Comparison of ENCODE assay signal across 10 cellular contexts in the genomic region with DNA sequence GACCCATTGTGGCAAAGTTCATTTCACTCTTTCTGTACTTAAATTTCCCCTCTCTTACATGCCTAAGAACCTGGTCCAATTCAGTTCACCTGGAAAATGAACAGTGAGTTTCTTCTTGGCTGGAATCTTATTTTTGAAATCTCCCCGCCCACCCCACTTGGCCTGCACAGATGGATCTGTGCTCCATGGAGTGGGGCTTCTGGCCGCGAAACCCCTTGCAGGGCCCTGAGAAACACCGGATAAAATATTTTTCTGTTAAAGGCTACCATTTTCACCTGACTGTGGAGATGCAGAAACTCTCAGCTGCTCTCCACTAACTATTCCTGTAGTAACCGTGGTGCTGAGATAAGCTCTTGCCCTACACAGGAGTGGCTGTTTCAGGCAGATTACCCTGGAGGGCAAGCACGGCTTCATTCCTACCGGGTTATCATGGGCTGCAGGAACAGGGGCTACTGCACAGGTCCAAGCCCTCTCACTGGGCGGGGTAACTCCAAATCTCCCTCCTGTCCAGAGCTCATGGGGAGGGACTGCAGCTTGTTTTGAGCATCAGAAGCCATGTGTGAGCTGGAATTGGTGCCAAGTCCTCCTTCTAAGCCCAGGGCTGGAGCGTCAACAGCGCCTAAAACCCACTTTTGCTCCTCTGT.
DNase-seq lines count a peak whose midpoint lies in the region; ATAC-seq and TF ChIP-seq lines count a peak whose summit lies in the region.
"Had no signal": no experiment of that assay in that cellular context is flagged by ENCODE, and none has a peak within 500 bp of the region (broad histone marks: within the 10 kb centered on the region; RNA-seq: fewer than 3 reads in every experiment).

No MANE protein-coding gene starts in this region.

- DNase-seq in caudate nucleus (lab: John Stamatoyannopoulos, UW) (no peak), NCI-H2107 (lab: John Stamatoyannopoulos, UW) (no peak), EL (no peak), GM10248 (ENCODE audit: extremely low spot score) (no peak)
- DNase-seq: activated naive CD4-positive, alpha-beta T cell; stimulated activated CD4-positive, alpha-beta T cell treated with anti-CD3 and anti-CD28 coated beads, Interleukin-4, amount 100 ng/mL, for 4 hours had no signal

- H3K4me3 ChIP-seq in HUES6 (ENCODE audit: low read depth, low read length) = peak overlapping the region; percentile 56; the same call in 1 of the 2 replicates
- peak overlapping the region; percentile 81 for H3K4me3 ChIP-seq in iPS-20b (ENCODE audit: low read length)
- H3K4me3 ChIP-seq in stomach smooth muscle (ENCODE audit: low read length in 2 of 2) = peak overlapping the region; percentile 84 to 89

- CTCF ChIA-PET in GM10248 (lab: Yijun Ruan, JAX) = interaction anchor here (1.1 to 2.9 kb wide), 5 partner anchors 9 to 47 kb away, joined by 3 to 21 read pairs (median 4); no protein-coding TSS in a partner anchor

- ATAC-seq in activated CD4-positive, CD25-positive, alpha-beta regulatory T cell treated with anti-CD3 and anti-CD28 coated beads, Interleukin-2, amount 50 U/mL, for 24 hours = no peak

- H3K9ac ChIP-seq in HUES6 (ENCODE audit: low read length) (no peak overlapping the region), iPS-20b (ENCODE audit: low read depth, low read length) (peak overlapping the region; percentile 79; the same call in 1 of the 2 replicates), stomach smooth muscle (ENCODE audit: low read length in 2 of 2) (no peak overlapping the region)

- peaks cover 47% of the 10 kb centered on the region for H3K4me1 ChIP-seq in HUES6 (ENCODE audit: control insufficient read depth, insufficient read depth, low read length)
- peaks cover 30% of the 10 kb centered on the region for H3K4me1 ChIP-seq in iPS-20b (ENCODE audit: insufficient read depth, low read length)
- H3K4me1 ChIP-seq in stomach smooth muscle (ENCODE audit: control insufficient read depth, insufficient read depth, low read length) = peaks cover 60% of the 10 kb centered on the region

- no peaks in the 10 kb centered on the region for H3K9me3 ChIP-seq in HUES6 (ENCODE audit: control insufficient read depth, insufficient read depth, low read depth, low read length)
- H3K9me3 ChIP-seq in iPS-20b (ENCODE audit: insufficient read depth, low read depth, low read length) = no peaks in the 10 kb centered on the region
- no peaks in the 10 kb centered on the region for H3K9me3 ChIP-seq in stomach smooth muscle (ENCODE audit: control insufficient read depth in 2 of 2, low read length in 2 of 2)

- 0 out of 2 replicates have a peak, but pooled peaks cover 5% of the 10 kb centered on the region for H3K36me3 ChIP-seq in HUES6 (ENCODE audit: control insufficient read depth, insufficient read depth, low read length)
- H3K36me3 ChIP-seq in iPS-20b (ENCODE audit: insufficient read depth, low read depth, low read length) = peaks cover 16% of the 10 kb centered on the region; the same call in 1 of the 2 replicates
- peaks cover 7 to 8% of the 10 kb centered on the region in 2 donors for H3K36me3 ChIP-seq in stomach smooth muscle (ENCODE audit: control insufficient read depth in 2 of 2, insufficient read depth in 2 of 2, low read length in 2 of 2)

- TF ChIP-seq CTCF in GM10248 (IDR thresholded peaks at IDR 0.05; ENCODE audit: control extremely low read depth, extremely low read depth, low read depth, missing control alignments) = no peak

- no peak overlapping the region for H3K27ac ChIP-seq in HUES6 (ENCODE audit: low read depth, low read length)
- peak overlapping the region; percentile 30 for H3K27ac ChIP-seq in caudate nucleus (ENCODE audit: low read depth, low read length)
- peak overlapping the region; percentile 63 for H3K27ac ChIP-seq in iPS-20b (ENCODE audit: low read length)
- H3K27ac ChIP-seq in stomach smooth muscle (ENCODE audit: low read length) = peak overlapping the region; percentile 46

- POLR2A ChIA-PET in GM10248 (lab: Yijun Ruan, JAX) = no interaction called here

- H3K27me3 ChIP-seq in HUES6 (ENCODE audit: control insufficient read depth, insufficient read depth, low read length) (no peaks in the 10 kb centered on the region), iPS-20b (ENCODE audit: insufficient read depth, low read length) (no peaks in the 10 kb centered on the region), stomach smooth muscle (ENCODE audit: control insufficient read depth in 1 of 2, insufficient read depth in 2 of 2, low read length in 2 of 2) (no peaks in the 10 kb centered on the region)
